1 cellular context compared by ENCODE assay signal in genomic region chr14:83994020-83994419, GRCh38.
TF ChIP-seq lines count a peak whose summit lies in the region.

No MANE protein-coding gene starts in this region.

TF ChIP-seq in IMR-90, 13 proteins besides CTCF, POLR2A, EP300 and RAD21 (continued from another document):
- TF ChIP-seq USF2 (IDR thresholded peaks at IDR 0.05; ENCODE audit: low read depth, low read length) (peak; percentile 32; the same call in 1 of the 2 replicates), MAZ (IDR thresholded peaks at IDR 0.05; ENCODE audit: borderline replicate concordance, low read depth, low read length) (no peak), ELK1 (IDR thresholded peaks at IDR 0.05; ENCODE audit: borderline replicate concordance, low read depth, low read length) (no peak), CHD1 (IDR thresholded peaks at IDR 0.05; ENCODE audit: low read depth, low read length) (no peak), RCOR1 (IDR thresholded peaks at IDR 0.05; ENCODE audit: insufficient replicate concordance, low read length) (peak; percentile 53), FOS (IDR thresholded peaks at IDR 0.05; ENCODE audit: low read depth, low read length) (peak; percentile 44; the same call in 1 of the 2 replicates), MAFK (IDR thresholded peaks at IDR 0.05; ENCODE audit: low read depth, low read length) (peak; percentile 3; the same call in 1 of the 2 replicates)
TF ChIP-seq in IMR-90: peak in this region for 7.
